13 cellular contexts compared by ENCODE assay signal in the genomic region with DNA sequence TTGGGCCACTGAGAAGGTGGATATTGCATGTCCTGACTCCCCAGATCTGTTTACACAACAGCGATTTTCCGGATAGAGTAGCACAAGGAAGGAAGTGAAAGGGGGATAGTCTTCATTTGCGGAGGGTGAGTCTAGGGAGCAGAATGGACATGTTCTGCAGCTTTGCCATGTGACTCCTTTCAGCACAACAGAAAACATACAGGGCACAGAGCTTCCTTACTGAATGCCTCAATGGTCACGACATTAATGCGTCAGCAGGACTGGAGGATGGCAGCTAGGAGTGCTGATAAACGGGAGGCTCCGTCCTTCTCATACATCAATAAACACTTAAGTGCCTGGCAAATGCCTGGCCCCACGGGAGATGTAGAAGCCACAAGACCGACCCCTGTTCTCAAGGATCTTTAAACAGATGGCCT.
DNase-seq lines count a peak whose midpoint lies in the region; ATAC-seq and TF ChIP-seq lines count a peak whose summit lies in the region.
"Had no signal": no experiment of that assay in that cellular context is flagged by ENCODE, and none has a peak within 500 bp of the region (broad histone marks: within the 10 kb centered on the region; RNA-seq: fewer than 3 reads in every experiment).

No MANE protein-coding gene starts in this region.

- no peaks in the 10 kb centered on the region for H3K36me3 ChIP-seq in left lung
- H3K36me3 ChIP-seq: SJSA1 had no signal

- no peaks in the 10 kb centered on the region for H3K9me3 Mint-ChIP-seq in activated CD4-positive, alpha-beta memory T cell treated with anti-CD3 and anti-CD28 coated beads, Interleukin-2, amount 10 ng/mL, durations not matched to agents 7 days and 5 days
- H3K9me3 Mint-ChIP-seq in endothelial cell (ENCODE audit: unreplicated experiment) = no peaks in the 10 kb centered on the region
- H3K9me3 Mint-ChIP-seq: CD8-positive, alpha-beta T cell had no signal

- ATAC-seq in Right ventricle myocardium inferior (peak; percentile 47), left lung (peak; percentile 63), HG02870 (IDR thresholded peaks at IDR 0.05; ENCODE audit: unreplicated experiment) (no peak)

- POLR2A ChIA-PET in activated CD4-positive, alpha-beta memory T cell treated with anti-CD3 and anti-CD28 coated beads, Interleukin-2, amount 10 ng/mL, durations not matched to agents 7 days and 5 days (lab: Charles Lee) = interaction anchor here (1.0 to 2.7 kb wide), 6 partner anchors 14 to 53 kb away, joined by 3 to 17 read pairs (median 6); no protein-coding TSS in a partner anchor

- H3K4me3 Mint-ChIP-seq in activated CD4-positive, alpha-beta memory T cell treated with anti-CD3 and anti-CD28 coated beads, Interleukin-2, amount 10 ng/mL, durations not matched to agents 7 days and 5 days = no peak overlapping the region
- no peak overlapping the region for H3K4me3 Mint-ChIP-seq in endothelial cell (ENCODE audit: unreplicated experiment)
- H3K4me3 Mint-ChIP-seq: CD8-positive, alpha-beta T cell had no signal

- H3K4me1 ChIP-seq in left lung = peaks cover 0 to 55% of the 10 kb centered on the region in 2 donors
- H3K4me1 ChIP-seq: SJSA1 had no signal

- H3K36me3 Mint-ChIP-seq in activated CD4-positive, alpha-beta memory T cell treated with anti-CD3 and anti-CD28 coated beads, Interleukin-2, amount 10 ng/mL, durations not matched to agents 7 days and 5 days (ENCODE audit: low read depth) = no peaks in the 10 kb centered on the region
- no peaks in the 10 kb centered on the region for H3K36me3 Mint-ChIP-seq in endothelial cell (ENCODE audit: low read depth, unreplicated experiment)
- H3K36me3 Mint-ChIP-seq: CD8-positive, alpha-beta T cell had no signal

- CTCF ChIA-PET in activated CD4-positive, alpha-beta memory T cell treated with anti-CD3 and anti-CD28 coated beads, Interleukin-2, amount 10 ng/mL, durations not matched to agents 7 days and 5 days (lab: Charles Lee) = interaction anchor here (1.0 to 1.6 kb wide), 3 partner anchors 50 to 66 kb away, joined by 3 to 4 read pairs (median 3); no protein-coding TSS in a partner anchor

- no peak for TF ChIP-seq CTCF in left lung (IDR thresholded peaks at IDR 0.05)
- TF ChIP-seq CTCF in GM10266 (IDR thresholded peaks at IDR 0.05; ENCODE audit: control insufficient read depth, insufficient read depth, low read depth, missing control alignments) = no peak
- TF ChIP-seq CTCF in endothelial cell (IDR thresholded peaks at IDR 0.05; ENCODE audit: unreplicated experiment) = no peak

- peak overlapping the region; percentile 79 for H3K27ac Mint-ChIP-seq in activated CD4-positive, alpha-beta memory T cell treated with anti-CD3 and anti-CD28 coated beads, Interleukin-2, amount 10 ng/mL, durations not matched to agents 7 days and 5 days
- no peak overlapping the region for H3K27ac Mint-ChIP-seq in endothelial cell (ENCODE audit: unreplicated experiment)

- H3K27me3 Mint-ChIP-seq in activated CD4-positive, alpha-beta memory T cell treated with anti-CD3 and anti-CD28 coated beads, Interleukin-2, amount 10 ng/mL, durations not matched to agents 7 days and 5 days = no peaks in the 10 kb centered on the region
- peaks cover 1% of the 10 kb centered on the region for H3K27me3 Mint-ChIP-seq in endothelial cell (ENCODE audit: unreplicated experiment)

- H3K27ac ChIP-seq in left lung = peak overlapping the region; percentile 20 to 33
- H3K27ac ChIP-seq: KMS-11, SJSA1 had no signal

- H3K4me1 Mint-ChIP-seq in activated CD4-positive, alpha-beta memory T cell treated with anti-CD3 and anti-CD28 coated beads, Interleukin-2, amount 10 ng/mL, durations not matched to agents 7 days and 5 days = peaks cover 55% of the 10 kb centered on the region
- peaks cover 14% of the 10 kb centered on the region for H3K4me1 Mint-ChIP-seq in endothelial cell (ENCODE audit: unreplicated experiment)

- no peaks in the 10 kb centered on the region for H3K9me3 ChIP-seq in left lung
- H3K9me3 ChIP-seq: SJSA1 had no signal

- H3K27me3 ChIP-seq in left lung = no peaks in the 10 kb centered on the region
- H3K27me3 ChIP-seq: SJSA1 had no signal

- no peak overlapping the region for H3K4me3 ChIP-seq in left lung
- H3K4me3 ChIP-seq: SJSA1 had no signal

- intact Hi-C loops in Right ventricle myocardium inferior (cut with DNase I) (loop anchor here (5.0 kb wide), 1 partner anchor 164 kb away; a partner anchor contains a TSS), cardiac septum (cut with DNase I) (no loop called here), left lung (cut with DNase I) (no loop called here)

- DNase-seq in Right ventricle myocardium inferior (ENCODE audit: missing footprints) (no peak), cardiac septum (ENCODE audit: low spot score) (no peak), left lung (no peak), ureter (ENCODE audit: low spot score) (peak; percentile 59), GM10266 (ENCODE audit: extremely low spot score) (no peak), endothelial cell (ENCODE audit: low spot score) (no peak)
- DNase-seq in activated CD4-positive, alpha-beta memory T cell treated with anti-CD3 and anti-CD28 coated beads, Interleukin-2, amount 10 ng/mL, durations not matched to agents 7 days and 5 days = no peak
- DNase-seq: CD8-positive, alpha-beta T cell; erythroblast; left cardiac atrium had no signal
